ENCODE assay signal across 2 cellular contexts in the genomic region with DNA sequence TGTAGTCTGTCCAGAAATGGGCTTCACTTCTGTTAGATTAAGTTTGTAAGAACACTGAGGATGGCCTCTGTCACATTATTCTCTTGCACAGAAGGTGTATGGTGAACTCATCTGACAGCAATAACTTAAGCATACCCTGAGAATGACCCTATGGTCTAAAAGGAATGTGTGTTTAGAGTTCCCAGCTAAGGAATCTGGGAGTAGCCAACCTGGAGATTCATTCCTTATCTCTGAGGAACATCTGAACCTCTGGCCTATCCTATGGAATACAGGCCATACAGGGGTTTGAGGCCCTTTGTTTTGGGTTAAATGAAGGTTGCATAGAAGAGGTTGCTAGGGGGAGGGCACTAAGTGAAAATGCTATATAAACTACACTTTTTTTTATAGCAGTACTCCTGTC.
A peak's percentile ranks its signal among the peaks of the same experiment; 100 is the strongest.
TF ChIP-seq lines count a peak whose summit lies in the region.

No MANE protein-coding gene starts in this region.

TF ChIP-seq in IMR-90, 13 proteins besides CTCF, POLR2A, EP300 and RAD21:
- no peak for TF ChIP-seq MAFK (IDR thresholded peaks at IDR 0.05; ENCODE audit: low read depth, low read length)
- TF ChIP-seq RCOR1 (IDR thresholded peaks at IDR 0.05; ENCODE audit: insufficient replicate concordance, low read length) = no peak
- no peak for TF ChIP-seq RFX5 (IDR thresholded peaks at IDR 0.05; ENCODE audit: low read depth, low read length)
TF ChIP-seq in IMR-90: peak in this region for 0.

TF ChIP-seq in K562, 482 proteins besides CTCF, POLR2A, EP300 and RAD21:
- TF ChIP-seq ZBED1 (IDR thresholded peaks at IDR 0.05) (no peak), ZNF165 (CRISPR knock-in tag; IDR thresholded peaks at IDR 0.05; ENCODE audit: borderline replicate concordance) (no peak), TAL1 (IDR thresholded peaks at IDR 0.05) (peak; percentile 21; the same call in 1 of the 2 replicates), SP2 (IDR thresholded peaks at IDR 0.05; ENCODE audit: extremely low read depth, low read depth, low read length, poor library complexity, severe bottlenecking) (no peak), IRF2 (CRISPR knock-in tag; IDR thresholded peaks at IDR 0.05) (no peak), CBFA2T3 (IDR thresholded peaks at IDR 0.05) (peak; percentile 46; the same call in 1 of the 2 replicates)
